In the genomic region with DNA sequence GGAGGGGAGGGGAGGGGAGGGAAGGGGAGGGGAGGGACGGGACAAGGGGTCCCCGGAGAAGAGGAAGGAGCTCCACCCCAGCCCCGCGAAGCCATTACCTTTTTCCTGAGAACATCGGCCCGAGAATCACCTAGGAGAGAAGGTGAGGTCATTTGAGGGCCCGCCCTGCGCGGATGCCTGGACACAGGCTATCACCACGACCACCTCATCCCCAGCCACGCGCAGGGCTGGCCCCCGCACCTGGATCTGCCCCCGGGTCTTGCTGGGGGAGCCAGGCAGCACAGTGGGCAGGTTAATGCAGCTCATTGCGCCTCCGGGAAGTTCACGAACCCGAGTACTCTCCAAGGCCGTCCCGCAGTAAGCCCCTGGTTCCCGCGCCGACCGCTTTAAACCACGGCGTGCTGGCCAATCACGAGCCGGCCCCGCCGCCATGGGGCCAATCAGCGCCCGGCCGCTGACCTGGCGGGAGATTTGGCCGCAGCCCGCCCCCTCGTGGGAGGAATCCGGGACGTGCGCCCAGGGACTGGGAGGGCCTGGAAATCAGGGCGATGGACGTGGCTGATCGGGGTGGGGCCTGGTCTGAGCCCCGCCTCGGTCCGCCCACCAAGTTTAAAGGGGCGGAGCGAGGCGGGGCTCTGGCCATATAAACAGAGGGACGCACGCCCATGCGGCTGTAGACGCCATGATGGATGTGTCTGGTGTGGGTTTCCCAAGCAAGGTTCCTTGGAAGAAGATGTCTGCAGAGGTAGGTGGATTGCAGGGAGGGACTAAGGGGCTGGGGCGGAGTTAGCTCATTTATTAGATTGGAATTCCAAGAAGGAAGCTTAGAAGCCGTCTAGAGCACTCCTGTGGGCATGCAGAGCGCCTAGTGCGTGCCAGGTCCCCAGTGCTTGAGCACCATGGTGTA, we compare ENCODE assay signal across 1 cellular context.
TF ChIP-seq lines count a peak whose summit lies in the region.

A gene with protein sequence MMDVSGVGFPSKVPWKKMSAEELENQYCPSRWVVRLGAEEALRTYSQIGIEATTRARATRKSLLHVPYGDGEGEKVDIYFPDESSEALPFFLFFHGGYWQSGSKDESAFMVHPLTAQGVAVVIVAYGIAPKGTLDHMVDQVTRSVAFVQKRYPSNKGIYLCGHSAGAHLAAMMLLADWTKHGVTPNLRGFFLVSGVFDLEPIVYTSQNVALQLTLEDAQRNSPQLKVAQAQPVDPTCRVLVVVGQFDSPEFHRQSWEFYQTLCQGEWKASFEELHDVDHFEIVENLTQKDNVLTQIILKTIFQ (plus strand): TSS at position 674 of the 907 bp plus-strand sequence. CDS start 9 bp downstream, at position 683.
A gene with protein sequence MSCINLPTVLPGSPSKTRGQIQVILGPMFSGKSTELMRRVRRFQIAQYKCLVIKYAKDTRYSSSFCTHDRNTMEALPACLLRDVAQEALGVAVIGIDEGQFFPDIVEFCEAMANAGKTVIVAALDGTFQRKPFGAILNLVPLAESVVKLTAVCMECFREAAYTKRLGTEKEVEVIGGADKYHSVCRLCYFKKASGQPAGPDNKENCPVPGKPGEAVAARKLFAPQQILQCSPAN (minus strand): TSS at position 364 of the 907 bp plus-strand sequence. CDS start 58 bp downstream, at position 306.

TF ChIP-seq in HepG2, 621 proteins besides CTCF, POLR2A, EP300 and RAD21 (continued from another document and continues in another):
- TF ChIP-seq, protein P1, sequence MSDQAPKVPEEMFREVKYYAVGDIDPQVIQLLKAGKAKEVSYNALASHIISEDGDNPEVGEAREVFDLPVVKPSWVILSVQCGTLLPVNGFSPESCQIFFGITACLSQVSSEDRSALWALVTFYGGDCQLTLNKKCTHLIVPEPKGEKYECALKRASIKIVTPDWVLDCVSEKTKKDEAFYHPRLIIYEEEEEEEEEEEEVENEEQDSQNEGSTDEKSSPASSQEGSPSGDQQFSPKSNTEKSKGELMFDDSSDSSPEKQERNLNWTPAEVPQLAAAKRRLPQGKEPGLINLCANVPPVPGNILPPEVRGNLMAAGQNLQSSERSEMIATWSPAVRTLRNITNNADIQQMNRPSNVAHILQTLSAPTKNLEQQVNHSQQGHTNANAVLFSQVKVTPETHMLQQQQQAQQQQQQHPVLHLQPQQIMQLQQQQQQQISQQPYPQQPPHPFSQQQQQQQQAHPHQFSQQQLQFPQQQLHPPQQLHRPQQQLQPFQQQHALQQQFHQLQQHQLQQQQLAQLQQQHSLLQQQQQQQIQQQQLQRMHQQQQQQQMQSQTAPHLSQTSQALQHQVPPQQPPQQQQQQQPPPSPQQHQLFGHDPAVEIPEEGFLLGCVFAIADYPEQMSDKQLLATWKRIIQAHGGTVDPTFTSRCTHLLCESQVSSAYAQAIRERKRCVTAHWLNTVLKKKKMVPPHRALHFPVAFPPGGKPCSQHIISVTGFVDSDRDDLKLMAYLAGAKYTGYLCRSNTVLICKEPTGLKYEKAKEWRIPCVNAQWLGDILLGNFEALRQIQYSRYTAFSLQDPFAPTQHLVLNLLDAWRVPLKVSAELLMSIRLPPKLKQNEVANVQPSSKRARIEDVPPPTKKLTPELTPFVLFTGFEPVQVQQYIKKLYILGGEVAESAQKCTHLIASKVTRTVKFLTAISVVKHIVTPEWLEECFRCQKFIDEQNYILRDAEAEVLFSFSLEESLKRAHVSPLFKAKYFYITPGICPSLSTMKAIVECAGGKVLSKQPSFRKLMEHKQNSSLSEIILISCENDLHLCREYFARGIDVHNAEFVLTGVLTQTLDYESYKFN (CRISPR knock-in tag; conservative IDR thresholded peaks at IDR 0.05), result no peak
- TF ChIP-seq MLLT10 (CRISPR knock-in tag; IDR thresholded peaks at IDR 0.05) (no peak), DPF2 (CRISPR knock-in tag; IDR thresholded peaks at IDR 0.05; ENCODE audit: borderline replicate concordance, low read depth) (no peak), ZNF850 (CRISPR knock-in tag; conservative IDR thresholded peaks at IDR 0.05) (no peak; the same call in 1 of the 2 replicates), PCBP1 (IDR thresholded peaks at IDR 0.05; ENCODE audit: borderline replicate concordance, low read depth, low read length) (peak; percentile 99), ZNF10 (CRISPR knock-in tag; IDR thresholded peaks at IDR 0.05; ENCODE audit: borderline replicate concordance, low read depth) (no peak), MATR3 (CRISPR knock-in tag; IDR thresholded peaks at IDR 0.05) (no peak), HOXA9 (CRISPR knock-in tag; IDR thresholded peaks at IDR 0.05; ENCODE audit: borderline replicate concordance) (peak; percentile 99), FOSL1 (CRISPR knock-in tag; IDR thresholded peaks at IDR 0.05; ENCODE audit: borderline replicate concordance) (peak; percentile 42; the same call in 1 of the 2 replicates), MEIS2 (CRISPR knock-in tag; IDR thresholded peaks at IDR 0.05) (peak; percentile 57; the same call in 1 of the 2 replicates), ZC3H4 (CRISPR knock-in tag; IDR thresholded peaks at IDR 0.05; ENCODE audit: borderline replicate concordance) (peak; percentile 51; the same call in 1 of the 2 replicates), ZNF431 (CRISPR knock-in tag; IDR thresholded peaks at IDR 0.05; ENCODE audit: borderline replicate concordance, low read depth) (peak; percentile 99; the same call in 1 of the 2 replicates), ARNTL (CRISPR knock-in tag; IDR thresholded peaks at IDR 0.05) (peak; percentile 68; the same call in 1 of the 2 replicates), TSC22D2 (CRISPR knock-in tag; IDR thresholded peaks at IDR 0.05; ENCODE audit: borderline replicate concordance) (peak; percentile 93; the same call in 1 of the 2 replicates), ZNF564 (CRISPR knock-in tag; IDR thresholded peaks at IDR 0.05) (peak; percentile 97; the same call in 1 of the 2 replicates), YEATS2 (CRISPR knock-in tag; IDR thresholded peaks at IDR 0.05; ENCODE audit: borderline replicate concordance) (peak; percentile 94), SNRNP70 (IDR thresholded peaks at IDR 0.05; ENCODE audit: low read depth, low read length) (no peak), SNAI1 (CRISPR knock-in tag; IDR thresholded peaks at IDR 0.05; ENCODE audit: borderline replicate concordance) (no peak), ZSCAN20 (CRISPR knock-in tag; IDR thresholded peaks at IDR 0.05; ENCODE audit: borderline replicate concordance) (peak; percentile 19), ZBTB7A (CRISPR knock-in tag; IDR thresholded peaks at IDR 0.05) (no peak), DNMT1 (CRISPR knock-in tag; IDR thresholded peaks at IDR 0.05) (no peak)
- TF ChIP-seq, protein P2, sequence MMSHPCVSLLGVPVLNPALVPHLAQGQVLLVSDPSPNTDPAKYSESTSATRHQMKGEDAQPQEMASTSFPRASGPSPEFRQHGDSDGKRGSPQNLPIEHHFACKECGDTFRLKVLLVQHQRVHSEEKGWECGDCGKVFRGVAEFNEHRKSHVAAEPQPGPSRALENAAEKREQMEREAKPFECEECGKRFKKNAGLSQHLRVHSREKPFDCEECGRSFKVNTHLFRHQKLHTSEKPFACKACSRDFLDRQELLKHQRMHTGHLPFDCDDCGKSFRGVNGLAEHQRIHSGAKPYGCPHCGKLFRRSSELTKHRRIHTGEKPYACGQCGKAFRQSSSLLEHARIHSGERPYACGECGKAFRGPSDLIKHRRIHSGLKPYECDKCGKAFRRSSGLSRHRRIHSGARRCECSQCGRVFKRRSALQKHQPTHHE (CRISPR knock-in tag; IDR thresholded peaks at IDR 0.05; ENCODE audit: borderline replicate concordance), result peak; percentile 86; the same call in 1 of the 2 replicates
- TF ChIP-seq, protein P3, sequence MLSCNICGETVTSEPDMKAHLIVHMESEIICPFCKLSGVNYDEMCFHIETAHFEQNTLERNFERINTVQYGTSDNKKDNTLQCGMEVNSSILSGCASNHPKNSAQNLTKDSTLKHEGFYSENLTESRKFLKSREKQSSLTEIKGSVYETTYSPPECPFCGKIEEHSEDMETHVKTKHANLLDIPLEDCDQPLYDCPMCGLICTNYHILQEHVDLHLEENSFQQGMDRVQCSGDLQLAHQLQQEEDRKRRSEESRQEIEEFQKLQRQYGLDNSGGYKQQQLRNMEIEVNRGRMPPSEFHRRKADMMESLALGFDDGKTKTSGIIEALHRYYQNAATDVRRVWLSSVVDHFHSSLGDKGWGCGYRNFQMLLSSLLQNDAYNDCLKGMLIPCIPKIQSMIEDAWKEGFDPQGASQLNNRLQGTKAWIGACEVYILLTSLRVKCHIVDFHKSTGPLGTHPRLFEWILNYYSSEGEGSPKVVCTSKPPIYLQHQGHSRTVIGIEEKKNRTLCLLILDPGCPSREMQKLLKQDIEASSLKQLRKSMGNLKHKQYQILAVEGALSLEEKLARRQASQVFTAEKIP (CRISPR knock-in tag; IDR thresholded peaks at IDR 0.05; ENCODE audit: borderline replicate concordance), result no peak
- TF ChIP-seq, protein P4, sequence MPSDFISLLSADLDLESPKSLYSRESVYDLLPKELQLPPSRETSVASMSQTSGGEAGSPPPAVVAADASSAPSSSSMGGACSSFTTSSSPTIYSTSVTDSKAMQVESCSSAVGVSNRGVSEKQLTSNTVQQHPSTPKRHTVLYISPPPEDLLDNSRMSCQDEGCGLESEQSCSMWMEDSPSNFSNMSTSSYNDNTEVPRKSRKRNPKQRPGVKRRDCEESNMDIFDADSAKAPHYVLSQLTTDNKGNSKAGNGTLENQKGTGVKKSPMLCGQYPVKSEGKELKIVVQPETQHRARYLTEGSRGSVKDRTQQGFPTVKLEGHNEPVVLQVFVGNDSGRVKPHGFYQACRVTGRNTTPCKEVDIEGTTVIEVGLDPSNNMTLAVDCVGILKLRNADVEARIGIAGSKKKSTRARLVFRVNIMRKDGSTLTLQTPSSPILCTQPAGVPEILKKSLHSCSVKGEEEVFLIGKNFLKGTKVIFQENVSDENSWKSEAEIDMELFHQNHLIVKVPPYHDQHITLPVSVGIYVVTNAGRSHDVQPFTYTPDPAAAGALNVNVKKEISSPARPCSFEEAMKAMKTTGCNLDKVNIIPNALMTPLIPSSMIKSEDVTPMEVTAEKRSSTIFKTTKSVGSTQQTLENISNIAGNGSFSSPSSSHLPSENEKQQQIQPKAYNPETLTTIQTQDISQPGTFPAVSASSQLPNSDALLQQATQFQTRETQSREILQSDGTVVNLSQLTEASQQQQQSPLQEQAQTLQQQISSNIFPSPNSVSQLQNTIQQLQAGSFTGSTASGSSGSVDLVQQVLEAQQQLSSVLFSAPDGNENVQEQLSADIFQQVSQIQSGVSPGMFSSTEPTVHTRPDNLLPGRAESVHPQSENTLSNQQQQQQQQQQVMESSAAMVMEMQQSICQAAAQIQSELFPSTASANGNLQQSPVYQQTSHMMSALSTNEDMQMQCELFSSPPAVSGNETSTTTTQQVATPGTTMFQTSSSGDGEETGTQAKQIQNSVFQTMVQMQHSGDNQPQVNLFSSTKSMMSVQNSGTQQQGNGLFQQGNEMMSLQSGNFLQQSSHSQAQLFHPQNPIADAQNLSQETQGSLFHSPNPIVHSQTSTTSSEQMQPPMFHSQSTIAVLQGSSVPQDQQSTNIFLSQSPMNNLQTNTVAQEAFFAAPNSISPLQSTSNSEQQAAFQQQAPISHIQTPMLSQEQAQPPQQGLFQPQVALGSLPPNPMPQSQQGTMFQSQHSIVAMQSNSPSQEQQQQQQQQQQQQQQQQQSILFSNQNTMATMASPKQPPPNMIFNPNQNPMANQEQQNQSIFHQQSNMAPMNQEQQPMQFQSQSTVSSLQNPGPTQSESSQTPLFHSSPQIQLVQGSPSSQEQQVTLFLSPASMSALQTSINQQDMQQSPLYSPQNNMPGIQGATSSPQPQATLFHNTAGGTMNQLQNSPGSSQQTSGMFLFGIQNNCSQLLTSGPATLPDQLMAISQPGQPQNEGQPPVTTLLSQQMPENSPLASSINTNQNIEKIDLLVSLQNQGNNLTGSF (CRISPR knock-in tag; IDR thresholded peaks at IDR 0.05), result 0 out of 2 replicates have a peak, but pooled peaks have one; percentile 48
- TF ChIP-seq, protein P5, sequence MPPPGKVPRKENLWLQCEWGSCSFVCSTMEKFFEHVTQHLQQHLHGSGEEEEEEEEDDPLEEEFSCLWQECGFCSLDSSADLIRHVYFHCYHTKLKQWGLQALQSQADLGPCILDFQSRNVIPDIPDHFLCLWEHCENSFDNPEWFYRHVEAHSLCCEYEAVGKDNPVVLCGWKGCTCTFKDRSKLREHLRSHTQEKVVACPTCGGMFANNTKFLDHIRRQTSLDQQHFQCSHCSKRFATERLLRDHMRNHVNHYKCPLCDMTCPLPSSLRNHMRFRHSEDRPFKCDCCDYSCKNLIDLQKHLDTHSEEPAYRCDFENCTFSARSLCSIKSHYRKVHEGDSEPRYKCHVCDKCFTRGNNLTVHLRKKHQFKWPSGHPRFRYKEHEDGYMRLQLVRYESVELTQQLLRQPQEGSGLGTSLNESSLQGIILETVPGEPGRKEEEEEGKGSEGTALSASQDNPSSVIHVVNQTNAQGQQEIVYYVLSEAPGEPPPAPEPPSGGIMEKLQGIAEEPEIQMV (CRISPR knock-in tag; IDR thresholded peaks at IDR 0.05; ENCODE audit: low read depth), result no peak
- TF ChIP-seq, protein P6, sequence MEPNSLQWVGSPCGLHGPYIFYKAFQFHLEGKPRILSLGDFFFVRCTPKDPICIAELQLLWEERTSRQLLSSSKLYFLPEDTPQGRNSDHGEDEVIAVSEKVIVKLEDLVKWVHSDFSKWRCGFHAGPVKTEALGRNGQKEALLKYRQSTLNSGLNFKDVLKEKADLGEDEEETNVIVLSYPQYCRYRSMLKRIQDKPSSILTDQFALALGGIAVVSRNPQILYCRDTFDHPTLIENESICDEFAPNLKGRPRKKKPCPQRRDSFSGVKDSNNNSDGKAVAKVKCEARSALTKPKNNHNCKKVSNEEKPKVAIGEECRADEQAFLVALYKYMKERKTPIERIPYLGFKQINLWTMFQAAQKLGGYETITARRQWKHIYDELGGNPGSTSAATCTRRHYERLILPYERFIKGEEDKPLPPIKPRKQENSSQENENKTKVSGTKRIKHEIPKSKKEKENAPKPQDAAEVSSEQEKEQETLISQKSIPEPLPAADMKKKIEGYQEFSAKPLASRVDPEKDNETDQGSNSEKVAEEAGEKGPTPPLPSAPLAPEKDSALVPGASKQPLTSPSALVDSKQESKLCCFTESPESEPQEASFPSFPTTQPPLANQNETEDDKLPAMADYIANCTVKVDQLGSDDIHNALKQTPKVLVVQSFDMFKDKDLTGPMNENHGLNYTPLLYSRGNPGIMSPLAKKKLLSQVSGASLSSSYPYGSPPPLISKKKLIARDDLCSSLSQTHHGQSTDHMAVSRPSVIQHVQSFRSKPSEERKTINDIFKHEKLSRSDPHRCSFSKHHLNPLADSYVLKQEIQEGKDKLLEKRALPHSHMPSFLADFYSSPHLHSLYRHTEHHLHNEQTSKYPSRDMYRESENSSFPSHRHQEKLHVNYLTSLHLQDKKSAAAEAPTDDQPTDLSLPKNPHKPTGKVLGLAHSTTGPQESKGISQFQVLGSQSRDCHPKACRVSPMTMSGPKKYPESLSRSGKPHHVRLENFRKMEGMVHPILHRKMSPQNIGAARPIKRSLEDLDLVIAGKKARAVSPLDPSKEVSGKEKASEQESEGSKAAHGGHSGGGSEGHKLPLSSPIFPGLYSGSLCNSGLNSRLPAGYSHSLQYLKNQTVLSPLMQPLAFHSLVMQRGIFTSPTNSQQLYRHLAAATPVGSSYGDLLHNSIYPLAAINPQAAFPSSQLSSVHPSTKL (CRISPR knock-in tag; IDR thresholded peaks at IDR 0.05), result peak; percentile 65
- TF ChIP-seq, protein P7, sequence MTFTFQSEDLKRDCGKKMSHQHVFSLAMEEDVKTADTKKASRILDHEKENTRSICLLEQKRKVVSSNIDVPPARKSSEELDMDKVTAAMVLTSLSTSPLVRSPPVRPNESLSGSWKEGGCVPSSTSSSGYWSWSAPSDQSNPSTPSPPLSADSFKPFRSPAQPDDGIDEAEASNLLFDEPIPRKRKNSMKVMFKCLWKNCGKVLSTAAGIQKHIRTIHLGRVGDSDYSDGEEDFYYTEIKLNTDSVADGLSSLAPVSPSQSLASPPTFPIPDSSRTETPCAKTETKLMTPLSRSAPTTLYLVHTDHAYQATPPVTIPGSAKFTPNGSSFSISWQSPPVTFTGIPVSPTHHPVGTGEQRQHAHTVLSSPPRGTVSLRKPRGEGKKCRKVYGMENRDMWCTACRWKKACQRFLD (CRISPR knock-in tag; IDR thresholded peaks at IDR 0.05; ENCODE audit: borderline replicate concordance), result no peak; the same call in 1 of the 2 replicates
- TF ChIP-seq, protein P8, sequence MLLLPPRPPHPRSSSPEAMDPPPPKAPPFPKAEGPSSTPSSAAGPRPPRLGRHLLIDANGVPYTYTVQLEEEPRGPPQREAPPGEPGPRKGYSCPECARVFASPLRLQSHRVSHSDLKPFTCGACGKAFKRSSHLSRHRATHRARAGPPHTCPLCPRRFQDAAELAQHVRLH (CRISPR knock-in tag; IDR thresholded peaks at IDR 0.05; ENCODE audit: borderline replicate concordance, low read depth), result peak; percentile 53; the same call in 1 of the 2 replicates
